13 cellular contexts compared by ENCODE assay signal in genomic region chr5:112183103-112183634, GRCh38.
DNase-seq lines count a peak whose midpoint lies in the region; ATAC-seq, FAIRE-seq and TF ChIP-seq lines count a peak whose summit lies in the region.
"Had no signal": no experiment of that assay in that cellular context is flagged by ENCODE, and none has a peak within 500 bp of the region (broad histone marks: within the 10 kb centered on the region; RNA-seq: fewer than 3 reads in every experiment).

No MANE protein-coding gene starts in this region.

- H3K4me1 Mint-ChIP-seq in activated T-helper 17 cell treated with anti-CD3 and anti-CD28 coated beads, Interleukin-2, amount 50 U/mL, for 72 hours, result no peaks in the 10 kb centered on the region

- no peak overlapping the region for H3K4me3 Mint-ChIP-seq in activated T-helper 17 cell treated with anti-CD3 and anti-CD28 coated beads, Interleukin-2, amount 50 U/mL, for 72 hours

- H3K9ac ChIP-seq in iPS-18a (ENCODE audit: low read length), result peak overlapping the region; percentile 2
- no peak overlapping the region for H3K9ac ChIP-seq in MM.1S (ENCODE audit: low read length)

- H3K79me2 ChIP-seq in MM.1S (ENCODE audit: low read length), result no peaks in the 10 kb centered on the region

- H3F3A ChIP-seq in MM.1S (ENCODE audit: insufficient read depth, low read length), result no peaks in the 10 kb centered on the region

- no peak overlapping the region for H3K27ac Mint-ChIP-seq in activated T-helper 17 cell treated with anti-CD3 and anti-CD28 coated beads, Interleukin-2, amount 50 U/mL, for 72 hours

- intact Hi-C loops in Right ventricle myocardium superior (cut with DNase I) (no loop called here), cardiac septum (cut with DNase I) (no loop called here)

- no peak overlapping the region for H3K4me2 ChIP-seq in MM.1S (ENCODE audit: low read depth, low read length)

- peak overlapping the region; percentile 6 for H3K27ac ChIP-seq in iPS-18a (ENCODE audit: low read length)
- H3K27ac ChIP-seq in MM.1S (ENCODE audit: low read length), result no peak overlapping the region
- H3K27ac ChIP-seq: heart right ventricle had no signal

- H2AFZ ChIP-seq in MM.1S (ENCODE audit: low read length), result no peak overlapping the region

- no peak for DNase-seq in Right ventricle myocardium superior
- DNase-seq in cardiac septum (ENCODE audit: low spot score), result no peak
- peak; percentile 51 for DNase-seq in urothelium cell line (ENCODE audit: low spot score)
- DNase-seq in MM.1S, result no peak
- DNase-seq: heart right ventricle; NCI-H1092 treated with DMSO at 0.1 percent for 48 hours; stimulated activated CD4-positive, alpha-beta T cell treated with anti-CD3 and anti-CD28 coated beads, Interleukin-12 subunit alpha, Interleukin-12 subunit beta, amount 100 ng/mL, for 4 hours; T-helper 9 cell had no signal

- H3K27me3 ChIP-seq in iPS-18a (ENCODE audit: control insufficient read depth, insufficient read depth, low read length) (no peaks in the 10 kb centered on the region), MM.1S (replicated peaks; ENCODE audit: insufficient read depth, low read length) (no peaks in the 10 kb centered on the region)
- H3K27me3 ChIP-seq: heart right ventricle had no signal

- H3K36me3 ChIP-seq in iPS-18a (ENCODE audit: control insufficient read depth, low read depth, low read length) (no peaks in the 10 kb centered on the region), MM.1S (replicated peaks; ENCODE audit: insufficient read depth, low read length) (no peaks in the 10 kb centered on the region)

- no peak overlapping the region for H3K4me3 ChIP-seq in iPS-18a (ENCODE audit: low read length)
- no peak overlapping the region for H3K4me3 ChIP-seq in MM.1S (ENCODE audit: low read length)
- H3K4me3 ChIP-seq: heart right ventricle had no signal

- FAIRE-seq in urothelium cell line (lab: Jason Lieb, UNC), result peak; percentile 70
- FAIRE-seq: colon had no signal

- H3K9me2 ChIP-seq in MM.1S (replicated peaks; ENCODE audit: insufficient read depth, low read length), result no peaks in the 10 kb centered on the region

- no peaks in the 10 kb centered on the region for H3K36me3 Mint-ChIP-seq in activated T-helper 17 cell treated with anti-CD3 and anti-CD28 coated beads, Interleukin-2, amount 50 U/mL, for 72 hours (ENCODE audit: low read depth)

- H4K20me1 ChIP-seq in MM.1S (ENCODE audit: insufficient read depth, low read length), result no peaks in the 10 kb centered on the region

- peaks cover 6% of the 10 kb centered on the region for H3K27me3 Mint-ChIP-seq in activated T-helper 17 cell treated with anti-CD3 and anti-CD28 coated beads, Interleukin-2, amount 50 U/mL, for 72 hours

- ATAC-seq in Right ventricle myocardium superior (ENCODE audit: poor library complexity), result peak; percentile 31
- ATAC-seq in activated T-helper 17 cell treated with anti-CD3 and anti-CD28 coated beads, Interleukin-2, amount 50 U/mL, for 72 hours (replicated peaks), result peak; percentile 21
- no peak for ATAC-seq in GM21528 (IDR thresholded peaks at IDR 0.05; ENCODE audit: low FRiP score, unreplicated experiment)
- ATAC-seq in HG03280 (IDR thresholded peaks at IDR 0.05; ENCODE audit: unreplicated experiment), result no peak

- no peak for TF ChIP-seq CTCF in MM.1S (IDR thresholded peaks at IDR 0.05; ENCODE audit: low read length)

- H3K4me1 ChIP-seq in iPS-18a (ENCODE audit: control insufficient read depth, low read depth, low read length) (peaks cover 7% of the 10 kb centered on the region), MM.1S (ENCODE audit: low read length) (no peaks in the 10 kb centered on the region)
- H3K4me1 ChIP-seq: heart right ventricle had no signal

- H3K9me3 Mint-ChIP-seq in activated T-helper 17 cell treated with anti-CD3 and anti-CD28 coated beads, Interleukin-2, amount 50 U/mL, for 72 hours, result no peaks in the 10 kb centered on the region

- H3K9me3 ChIP-seq in iPS-18a (ENCODE audit: control insufficient read depth, low read depth, low read length) (no peaks in the 10 kb centered on the region), MM.1S (replicated peaks; ENCODE audit: insufficient read depth, low read length) (no peaks in the 10 kb centered on the region)
- H3K9me3 ChIP-seq: heart right ventricle had no signal

Comparison
In these comparisons a context has a peak if more than half of its experiments do, and no peak if none do; other contexts are left out.
1. ATAC-seq: peak in Right ventricle myocardium superior (single experiment) and activated T-helper 17 cell treated with anti-CD3 and anti-CD28 coated beads, Interleukin-2, amount 50 U/mL, for 72 hours (single experiment); none in GM21528 (single experiment) and HG03280 (single experiment).